In genomic region chr2:75182606-75183005, GRCh38 we compare ENCODE assay signal across 41 cellular contexts. TPM values are rescaled to one million over a fixed set of nuclear protein-coding genes. Genes with fewer than 3 reads are reported as not detected.
"Had no signal": no experiment of that assay in that cellular context is flagged by ENCODE, and none has a peak within 500 bp of the region (broad histone marks: within the 10 kb centered on the region; RNA-seq: fewer than 3 reads in every experiment).

No MANE protein-coding gene starts in this region.

- H3K27me3 Mint-ChIP-seq: activated CD4-positive, alpha-beta T cell treated with anti-CD3 and anti-CD28 coated beads, Interleukin-2, amount 10 ng/mL, durations not matched to agents 24 days and 14 days; activated CD8-positive, alpha-beta T cell treated with anti-CD3 and anti-CD28 coated beads for 36 hours; activated naive CD8-positive, alpha-beta T cell treated with anti-CD3 and anti-CD28 coated beads for 36 hours had no signal

- DNase-seq: activated B cell treated with CpG ODN at 0.5 μM for 24 hours; activated CD4-positive, alpha-beta memory T cell treated with anti-CD3 and anti-CD28 coated beads for 36 hours; activated CD4-positive, alpha-beta T cell treated with anti-CD3 and anti-CD28 coated beads for 4 hours; activated CD4-positive, alpha-beta T cell treated with anti-CD3 and anti-CD28 coated beads, Interleukin-2, amount 10 ng/mL, durations not matched to agents 24 days and 14 days; activated CD4-positive, alpha-beta T cell treated with anti-CD3 and anti-CD28 coated beads, Interleukin-2, amount 50 U/mL, for 1 hour; activated CD4-positive, alpha-beta T cell treated with anti-CD3 and anti-CD28 coated beads, Interleukin-2, amount 50 U/mL, for 4 hours; activated CD4-positive, CD25-positive, alpha-beta regulatory T cell treated with anti-CD3 and anti-CD28 coated beads, Interleukin-2, amount 50 U/mL, for 72 hours; activated CD8-positive, alpha-beta memory T cell treated with anti-CD3 and anti-CD28 coated beads, Interleukin-2, amount 50 U/mL, for 4 hours; activated CD8-positive, alpha-beta T cell treated with anti-CD3 and anti-CD28 coated beads for 36 hours; activated effector memory CD4-positive, alpha-beta T cell treated with anti-CD3 and anti-CD28 coated beads, Interleukin-2, amount 50 U/mL, for 16 hours; activated gamma-delta T cell treated with Interleukin-2 at 50 U/mL for 16 hours; activated naive CD4-positive, alpha-beta T cell; activated naive CD4-positive, alpha-beta T cell treated with anti-CD3 and anti-CD28 coated beads for 36 hours; activated naive CD4-positive, alpha-beta T cell treated with anti-CD3 and anti-CD28 coated beads, Interleukin-2, amount 50 U/mL, for 16 hours; activated naive CD8-positive, alpha-beta T cell treated with anti-CD3 and anti-CD28 coated beads for 36 hours; activated T-cell treated with anti-CD3 and anti-CD28 coated beads for 4 hours; activated T-cell treated with anti-CD3 and anti-CD28 coated beads, Interleukin-2, amount 50 U/mL, for 1 hour; activated T-cell treated with anti-CD3 and anti-CD28 coated beads, Interleukin-2, amount 50 U/mL, for 4 hours; activated T-cell treated with anti-CD3 and anti-CD28 coated beads, Interleukin-2, amount 50 U/mL, for 72 hours; adrenal gland; amniotic stem cell; aorta; body of pancreas; brain microvascular endothelial cell; caudate nucleus; cerebellar nuclear complex; T-helper 2 cell; T-helper 9 cell had no signal

- H3K27me3 ChIP-seq: adrenal gland, body of pancreas, brain microvascular endothelial cell, breast epithelium, cardiac muscle cell had no signal

- H3K9me3 ChIP-seq: adrenal gland, body of pancreas, breast epithelium had no signal

- H3K4me1 Mint-ChIP-seq: activated B cell treated with CpG ODN at 0.5 μM for 24 hours; activated CD4-positive, alpha-beta T cell treated with anti-CD3 and anti-CD28 coated beads, Interleukin-2, amount 10 ng/mL, durations not matched to agents 24 days and 14 days; activated naive CD8-positive, alpha-beta T cell treated with anti-CD3 and anti-CD28 coated beads for 36 hours; activated T-helper 17 cell treated with anti-CD3 and anti-CD28 coated beads, Interleukin-2, amount 50 U/mL, for 72 hours; central memory CD8-positive, alpha-beta T cell had no signal

- H3K4me3 ChIP-seq: adrenal gland, body of pancreas, breast epithelium, cardiac muscle cell had no signal

- H3K9me3 Mint-ChIP-seq: activated B cell treated with CpG ODN at 0.5 μM for 24 hours; activated CD4-positive, alpha-beta memory T cell treated with anti-CD3 and anti-CD28 coated beads for 36 hours; activated CD4-positive, alpha-beta T cell treated with anti-CD3 and anti-CD28 coated beads, Interleukin-2, amount 10 ng/mL, durations not matched to agents 24 days and 14 days; activated CD8-positive, alpha-beta T cell treated with anti-CD3 and anti-CD28 coated beads for 36 hours; activated naive CD4-positive, alpha-beta T cell treated with anti-CD3 and anti-CD28 coated beads for 36 hours; activated naive CD4-positive, alpha-beta T cell treated with anti-CD3 and anti-CD28 coated beads, Interleukin-2, amount 50 U/mL, for 72 hours; activated naive CD8-positive, alpha-beta T cell treated with anti-CD3 and anti-CD28 coated beads for 36 hours; activated T-cell treated with anti-CD3 and anti-CD28 coated beads, Interleukin-2, amount 50 U/mL, for 4 hours; activated T-cell treated with anti-CD3 and anti-CD28 coated beads, Interleukin-2, amount 50 U/mL, for 72 hours; activated T-helper 1 cell treated with anti-CD3 and anti-CD28 coated beads, Interleukin-12 subunit alpha, Interleukin-12 subunit beta, Interleukin-2, Interleukin-4 antibody, amounts not matched to agents 30 ng/mL and 10 ng/mL and 1 ng/mL, durations not matched to agents 14 hours and 24 hours and 36 hours; activated T-helper 17 cell treated with anti-CD3 and anti-CD28 coated beads, Interleukin-2, amount 50 U/mL, for 72 hours; central memory CD8-positive, alpha-beta T cell; T-helper 1 cell treated with Interleukin-12 subunit alpha and Interleukin-12 subunit beta and Interleukin-4 antibody, amounts not matched to agents 30 μg/mL and 1 μg/mL, for 36 hours; T-helper 2 cell treated with Interferon-gamma antibody and Interleukin-4, amounts not matched to agents 5 μg/mL and 100 μg/mL, for 36 hours had no signal

- H3K27ac ChIP-seq: adrenal gland, body of pancreas, brain microvascular endothelial cell, breast epithelium, cardiac muscle cell, VCaP had no signal

- FAIRE-seq: astrocyte, TTC549 had no signal

- H3K36me3 ChIP-seq: adrenal gland, brain microvascular endothelial cell, breast epithelium, cardiac muscle cell had no signal

- H3K4me1 ChIP-seq: adrenal gland, body of pancreas, breast epithelium had no signal

- H3K4me3 Mint-ChIP-seq: activated B cell treated with CpG ODN at 0.5 μM for 24 hours; activated CD4-positive, alpha-beta memory T cell treated with anti-CD3 and anti-CD28 coated beads for 36 hours; activated CD4-positive, alpha-beta T cell treated with anti-CD3 and anti-CD28 coated beads, Interleukin-2, amount 10 ng/mL, durations not matched to agents 24 days and 14 days; activated CD8-positive, alpha-beta T cell treated with anti-CD3 and anti-CD28 coated beads for 36 hours; activated naive CD4-positive, alpha-beta T cell treated with anti-CD3 and anti-CD28 coated beads for 36 hours; activated naive CD8-positive, alpha-beta T cell treated with anti-CD3 and anti-CD28 coated beads for 36 hours; activated T-cell treated with anti-CD3 and anti-CD28 coated beads, Interleukin-2, amount 50 U/mL, for 4 hours; activated T-cell treated with anti-CD3 and anti-CD28 coated beads, Interleukin-2, amount 50 U/mL, for 72 hours; activated T-helper 1 cell treated with anti-CD3 and anti-CD28 coated beads, Interleukin-12 subunit alpha, Interleukin-12 subunit beta, Interleukin-2, Interleukin-4 antibody, amounts not matched to agents 30 ng/mL and 10 ng/mL and 1 ng/mL, durations not matched to agents 14 hours and 24 hours and 36 hours; activated T-helper 17 cell treated with anti-CD3 and anti-CD28 coated beads, Interleukin-2, amount 50 U/mL, for 72 hours; central memory CD8-positive, alpha-beta T cell; T-helper 1 cell treated with Interleukin-12 subunit alpha and Interleukin-12 subunit beta and Interleukin-4 antibody, amounts not matched to agents 30 μg/mL and 1 μg/mL, for 36 hours; T-helper 2 cell treated with Interferon-gamma antibody and Interleukin-4, amounts not matched to agents 5 μg/mL and 100 μg/mL, for 36 hours had no signal

- H3K27ac Mint-ChIP-seq: activated B cell treated with CpG ODN at 0.5 μM for 24 hours; activated CD4-positive, alpha-beta memory T cell treated with anti-CD3 and anti-CD28 coated beads for 36 hours; activated CD4-positive, alpha-beta T cell treated with anti-CD3 and anti-CD28 coated beads, Interleukin-2, amount 10 ng/mL, durations not matched to agents 24 days and 14 days; activated CD8-positive, alpha-beta T cell treated with anti-CD3 and anti-CD28 coated beads for 36 hours; activated naive CD4-positive, alpha-beta T cell treated with anti-CD3 and anti-CD28 coated beads for 36 hours; activated naive CD4-positive, alpha-beta T cell treated with anti-CD3 and anti-CD28 coated beads, Interleukin-2, amount 50 U/mL, for 72 hours; activated naive CD8-positive, alpha-beta T cell treated with anti-CD3 and anti-CD28 coated beads for 36 hours; activated T-cell treated with anti-CD3 and anti-CD28 coated beads, Interleukin-2, amount 50 U/mL, for 72 hours; activated T-helper 1 cell treated with anti-CD3 and anti-CD28 coated beads, Interleukin-12 subunit alpha, Interleukin-12 subunit beta, Interleukin-2, Interleukin-4 antibody, amounts not matched to agents 30 ng/mL and 10 ng/mL and 1 ng/mL, durations not matched to agents 14 hours and 24 hours and 36 hours; activated T-helper 17 cell treated with anti-CD3 and anti-CD28 coated beads, Interleukin-2, amount 50 U/mL, for 72 hours; T-helper 1 cell treated with Interleukin-12 subunit alpha and Interleukin-12 subunit beta and Interleukin-4 antibody, amounts not matched to agents 30 μg/mL and 1 μg/mL, for 36 hours; T-helper 2 cell treated with Interferon-gamma antibody and Interleukin-4, amounts not matched to agents 5 μg/mL and 100 μg/mL, for 36 hours had no signal

- ATAC-seq: activated CD8-positive, alpha-beta T cell treated with anti-CD3 and anti-CD28 coated beads for 36 hours; activated naive CD4-positive, alpha-beta T cell treated with anti-CD3 and anti-CD28 coated beads, Interleukin-2, amount 50 U/mL, for 72 hours; activated T-cell treated with anti-CD3 and anti-CD28 coated beads, Interleukin-2, amount 50 U/mL, for 4 hours; activated T-cell treated with anti-CD3 and anti-CD28 coated beads, Interleukin-2, amount 50 U/mL, for 72 hours; activated T-helper 17 cell treated with anti-CD3 and anti-CD28 coated beads, Interleukin-2, amount 50 U/mL, for 72 hours; body of pancreas had no signal

- H3K36me3 Mint-ChIP-seq: activated CD4-positive, alpha-beta memory T cell treated with anti-CD3 and anti-CD28 coated beads for 36 hours; activated naive CD4-positive, alpha-beta T cell treated with anti-CD3 and anti-CD28 coated beads, Interleukin-2, amount 50 U/mL, for 72 hours; activated naive CD8-positive, alpha-beta T cell treated with anti-CD3 and anti-CD28 coated beads for 36 hours had no signal

RNA-seq across cellular contexts. Expression of gene TACR1, which starts 16.7 kb away (rescaled TPM):
- total RNA-seq: activated B cell treated with CpG ODN at 0.5 μM for 24 hours; activated CD4-positive, alpha-beta memory T cell treated with anti-CD3 and anti-CD28 coated beads for 36 hours; activated CD4-positive, alpha-beta T cell treated with anti-CD3 and anti-CD28 coated beads, Interleukin-2, amount 10 ng/mL, durations not matched to agents 24 days and 14 days; activated CD8-positive, alpha-beta memory T cell treated with anti-CD3 and anti-CD28 coated beads for 36 hours; activated CD8-positive, alpha-beta T cell treated with anti-CD3 and anti-CD28 coated beads for 36 hours; activated naive CD4-positive, alpha-beta T cell treated with anti-CD3 and anti-CD28 coated beads for 36 hours; activated naive CD4-positive, alpha-beta T cell treated with anti-CD3 and anti-CD28 coated beads, Interleukin-2, amount 50 U/mL, for 72 hours; activated naive CD8-positive, alpha-beta T cell treated with anti-CD3 and anti-CD28 coated beads for 36 hours; activated T-cell treated with anti-CD3 and anti-CD28 coated beads, Interleukin-2, amount 50 U/mL, for 4 hours; activated T-cell treated with anti-CD3 and anti-CD28 coated beads, Interleukin-2, amount 50 U/mL, for 72 hours; activated T-helper 1 cell treated with anti-CD3 and anti-CD28 coated beads, Interleukin-12 subunit alpha, Interleukin-12 subunit beta, Interleukin-2, Interleukin-4 antibody, amounts not matched to agents 30 ng/mL and 10 ng/mL and 1 ng/mL, durations not matched to agents 14 hours and 24 hours and 36 hours; activated T-helper 17 cell treated with anti-CD3 and anti-CD28 coated beads, Interleukin-2, amount 50 U/mL, for 72 hours; astrocyte; cardiac muscle cell; chondrocyte had no signal
